Comparison of ENCODE assay signal across 29 cellular contexts in the genomic region with DNA sequence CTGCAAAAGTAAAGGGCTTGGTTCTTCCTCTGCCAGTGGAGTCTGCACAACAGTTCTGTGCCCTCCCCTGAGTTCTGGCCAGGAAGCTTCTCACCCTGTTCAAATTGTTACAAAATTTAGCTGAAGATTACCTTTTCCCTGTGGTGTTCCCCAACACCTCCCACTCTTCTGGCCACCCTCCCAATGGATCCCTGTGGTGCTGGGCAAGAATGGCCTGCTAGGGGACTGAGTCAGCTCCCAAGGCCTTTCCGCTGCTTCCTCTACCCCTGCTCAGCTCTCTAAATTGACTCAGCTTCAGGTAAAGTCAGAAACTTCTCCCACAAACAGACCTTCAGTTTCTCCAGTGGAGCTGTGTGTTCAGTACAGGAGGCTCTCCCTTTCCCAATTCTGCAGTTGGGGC.
"Had no signal": no experiment of that assay in that cellular context is flagged by ENCODE, and none has a peak within 500 bp of the region (broad histone marks: within the 10 kb centered on the region; RNA-seq: fewer than 3 reads in every experiment).

No MANE protein-coding gene starts in this region.

- H3K27me3 Mint-ChIP-seq: activated CD4-positive, alpha-beta memory T cell treated with anti-CD3 and anti-CD28 coated beads, Interleukin-2, amount 10 ng/mL, durations not matched to agents 7 days and 5 days; activated CD4-positive, alpha-beta T cell treated with anti-CD3 and anti-CD28 coated beads, Interleukin-2, amount 10 ng/mL, durations not matched to agents 7 days and 5 days; progenitor cell of endocrine pancreas; T-helper 17 cell had no signal

- H3K4me3 ChIP-seq: body of pancreas, skin epidermis, testis, transverse colon had no signal

- H3K36me3 Mint-ChIP-seq: activated naive CD4-positive, alpha-beta T cell treated with anti-CD3 and anti-CD28 coated beads, Interleukin-2, amount 50 U/mL, for 24 hours; naive thymus-derived CD8-positive, alpha-beta T cell had no signal

- H3K27me3 ChIP-seq: body of pancreas, neutrophil, testis, transverse colon had no signal

- H3K4me1 Mint-ChIP-seq: activated CD4-positive, alpha-beta memory T cell treated with anti-CD3 and anti-CD28 coated beads, Interleukin-2, amount 10 ng/mL, durations not matched to agents 7 days and 5 days; activated CD4-positive, alpha-beta T cell treated with anti-CD3 and anti-CD28 coated beads, Interleukin-2, amount 10 ng/mL, durations not matched to agents 7 days and 5 days; activated naive CD4-positive, alpha-beta T cell treated with anti-CD3 and anti-CD28 coated beads, Interleukin-2, amount 50 U/mL, for 24 hours; naive thymus-derived CD8-positive, alpha-beta T cell; T-helper 17 cell had no signal

- ATAC-seq: activated T-cell treated with anti-CD3 and anti-CD28 coated beads, Interleukin-2, amount 50 U/mL, for 4 hours; body of pancreas; effector memory CD8-positive, alpha-beta T cell; esophagus mucosa; left colon; naive thymus-derived CD8-positive, alpha-beta T cell; sciatic nerve; stimulated activated naive CD8-positive, alpha-beta T cell treated with anti-CD3 and anti-CD28 coated beads, Interleukin-15, Interleukin-2, amounts not matched to agents 100 U/mL and 50 U/mL, for 24 hours; T-helper 17 cell had no signal

- DNase-seq: activated CD4-positive, alpha-beta memory T cell treated with anti-CD3 and anti-CD28 coated beads, Interleukin-2, amount 10 ng/mL, durations not matched to agents 7 days and 5 days; activated CD4-positive, alpha-beta T cell treated with anti-CD3 and anti-CD28 coated beads for 1 hour; activated CD4-positive, alpha-beta T cell treated with anti-CD3 and anti-CD28 coated beads, Interleukin-2, amount 10 ng/mL, durations not matched to agents 7 days and 5 days; activated T-cell treated with anti-CD3 and anti-CD28 coated beads, Interleukin-2, amount 50 U/mL, for 4 hours; anterior cingulate cortex; body of pancreas; cortex of kidney; effector memory CD8-positive, alpha-beta T cell; foreskin fibroblast; head of caudate nucleus; hippocampal formation; kidney; left colon; naive thymus-derived CD8-positive, alpha-beta T cell; stimulated activated CD4-positive, alpha-beta T cell treated with anti-CD3 and anti-CD28 coated beads, Interleukin-12 subunit alpha, Interleukin-12 subunit beta, amount 100 ng/mL, for 4 hours; stimulated activated CD4-positive, alpha-beta T cell treated with anti-CD3 and anti-CD28 coated beads, Interleukin-4, amount 100 ng/mL, for 1 hour; stimulated activated naive CD8-positive, alpha-beta T cell treated with anti-CD3 and anti-CD28 coated beads, Interleukin-15, Interleukin-2, amounts not matched to agents 100 U/mL and 50 U/mL, for 24 hours; T-helper 17 cell; testis; transverse colon had no signal

- FAIRE-seq: endothelial cell of umbilical vein, kidney, urothelium cell line had no signal

- H3K4me3 Mint-ChIP-seq: activated CD4-positive, alpha-beta memory T cell treated with anti-CD3 and anti-CD28 coated beads, Interleukin-2, amount 10 ng/mL, durations not matched to agents 7 days and 5 days; activated CD4-positive, alpha-beta T cell treated with anti-CD3 and anti-CD28 coated beads, Interleukin-2, amount 10 ng/mL, durations not matched to agents 7 days and 5 days; activated naive CD4-positive, alpha-beta T cell treated with anti-CD3 and anti-CD28 coated beads, Interleukin-2, amount 50 U/mL, for 24 hours; activated T-cell treated with anti-CD3 and anti-CD28 coated beads, Interleukin-2, amount 50 U/mL, for 4 hours; effector memory CD8-positive, alpha-beta T cell; naive thymus-derived CD8-positive, alpha-beta T cell; T-helper 17 cell had no signal

- H3K4me1 ChIP-seq: body of pancreas, testis, transverse colon had no signal

- H3K9me3 ChIP-seq: body of pancreas, neutrophil, testis, transverse colon had no signal

- H3K36me3 ChIP-seq: neutrophil, transverse colon had no signal

- H3K27ac ChIP-seq: body of pancreas, neutrophil, skin epidermis, testis, transverse colon had no signal

- H3K27ac Mint-ChIP-seq: activated CD4-positive, alpha-beta memory T cell treated with anti-CD3 and anti-CD28 coated beads, Interleukin-2, amount 10 ng/mL, durations not matched to agents 7 days and 5 days; activated CD4-positive, alpha-beta T cell treated with anti-CD3 and anti-CD28 coated beads, Interleukin-2, amount 10 ng/mL, durations not matched to agents 7 days and 5 days; activated naive CD4-positive, alpha-beta T cell treated with anti-CD3 and anti-CD28 coated beads, Interleukin-2, amount 50 U/mL, for 24 hours; activated T-helper 2 cell treated with anti-CD3 and anti-CD28 coated beads, Interferon-gamma antibody, Interleukin-2, Interleukin-4, amounts not matched to agents 10 μg/mL and 5 μg/mL and 100 μg/mL, durations not matched to agents 14 hours and 24 hours and 36 hours; effector memory CD8-positive, alpha-beta T cell; naive thymus-derived CD8-positive, alpha-beta T cell; progenitor cell of endocrine pancreas; T-helper 17 cell had no signal
